ENCODE assay signal across 11 cellular contexts in the genomic region with DNA sequence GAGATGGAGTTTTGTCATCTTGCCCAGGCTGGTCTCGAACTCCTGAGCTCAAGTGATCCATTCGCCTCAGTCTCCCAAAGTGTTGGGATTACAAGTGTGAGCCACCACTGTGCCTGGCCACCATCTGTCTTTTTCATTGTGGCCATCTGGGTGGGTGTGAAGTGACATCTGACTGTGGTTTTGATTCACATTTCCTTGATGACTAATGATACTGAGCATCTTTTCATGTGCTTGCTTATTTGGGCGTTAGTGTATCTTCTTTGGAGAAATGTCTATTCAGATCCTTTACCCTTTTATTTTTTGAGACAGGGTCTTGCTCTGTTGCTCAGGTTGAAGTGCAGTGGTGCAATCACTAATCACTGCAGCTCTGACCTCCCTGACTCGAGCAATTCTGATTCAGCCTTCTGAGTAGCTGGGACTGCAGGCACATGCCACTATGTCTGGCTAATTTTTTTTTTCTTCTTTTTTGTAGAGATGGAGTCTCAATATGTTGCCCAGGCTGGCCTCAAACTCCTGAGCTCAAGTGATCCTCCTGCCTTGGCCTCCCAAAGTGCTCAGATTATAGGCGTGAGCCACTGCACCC. TPM values are rescaled to one million over a fixed set of nuclear protein-coding genes. Genes with fewer than 3 reads are reported as not detected.
DNase-seq lines count a peak whose midpoint lies in the region; TF ChIP-seq lines count a peak whose summit lies in the region.
"Had no signal": no experiment of that assay in that cellular context is flagged by ENCODE, and none has a peak within 500 bp of the region (broad histone marks: within the 10 kb centered on the region; RNA-seq: fewer than 3 reads in every experiment).

No MANE protein-coding gene starts in this region.

- no peak for TF ChIP-seq CTCF in astrocyte of the spinal cord (IDR thresholded peaks at IDR 0.05; ENCODE audit: low read depth, low read length)
- no peak for TF ChIP-seq CTCF in OCI-LY7 (conservative IDR thresholded peaks at IDR 0.05; ENCODE audit: low read length)

- intact Hi-C loops in OCI-LY7 (cut with micrococcal nuclease; ENCODE audit: unreplicated experiment), result no loop called here

- H2AFZ ChIP-seq in OCI-LY7 (ENCODE audit: low read length), result no peak overlapping the region

- no peaks in the 10 kb centered on the region for H3K9me2 ChIP-seq in OCI-LY7 (ENCODE audit: insufficient read depth, low read length)

- no peaks in the 10 kb centered on the region for H3K4me1 ChIP-seq in OCI-LY7 (ENCODE audit: insufficient read depth, low read length, poor library complexity, severe bottlenecking)

- peaks cover under 1% of the 10 kb centered on the region; the same call in 1 of the 2 replicates for H3K36me3 ChIP-seq in OCI-LY7 (ENCODE audit: insufficient read depth, low read length)

- in situ Hi-C loops in astrocyte of the spinal cord (cut with HindIII; ENCODE audit: low sequenced_read_pairs), result no loop called here

- no peaks in the 10 kb centered on the region for H3K79me2 ChIP-seq in OCI-LY7 (ENCODE audit: insufficient read depth, low read depth, low read length)

- POLR2A ChIA-PET in OCI-LY7 (lab: Charles Lee), result interaction anchor here (0.9 kb wide), 1 partner anchor 11 kb away, joined by 3 read pairs; no protein-coding TSS in a partner anchor

- H3K27ac ChIP-seq in OCI-LY7 (ENCODE audit: low read depth, low read length, poor library complexity, severe bottlenecking), result no peak overlapping the region

- no peaks in the 10 kb centered on the region for H3K9me3 ChIP-seq in OCI-LY7 (ENCODE audit: low read length)

- no peak overlapping the region for H3K4me2 ChIP-seq in OCI-LY7 (ENCODE audit: low read length)

- H3K4me3 ChIP-seq in astrocyte of the spinal cord (ENCODE audit: low read depth, low read length) (no peak overlapping the region), skeletal muscle cell (ENCODE audit: low read depth, low read length) (no peak overlapping the region), OCI-LY7 (ENCODE audit: low read depth, low read length, poor library complexity, severe bottlenecking) (no peak overlapping the region)

- DNase-seq in activated T-cell treated with anti-CD3 and anti-CD28 coated beads for 24 hours (ENCODE audit: low read depth) (peak; percentile 10), NCI-H1694 treated with DMSO at 0.1 percent for 48 hours (lab: John Stamatoyannopoulos, UW) (peak; percentile 49), astrocyte of the spinal cord (ENCODE audit: low read depth, low spot score) (peak; percentile 33), skeletal muscle cell (ENCODE audit: low read depth) (peak; percentile 25), OCI-LY7 (ENCODE audit: low spot score) (no peak), cerebellar nuclear complex (lab: John Stamatoyannopoulos, UW) (no peak)
- no peak for DNase-seq in activated T-cell treated with anti-CD3 and anti-CD28 coated beads, Interleukin-2, amount 50 U/mL, for 1 hour
- no peak for DNase-seq in effector CD8-positive, alpha-beta T cell (lab: John Stamatoyannopoulos, UW)
- DNase-seq: activated CD4-positive, alpha-beta T cell treated with anti-CD3 and anti-CD28 coated beads, Interleukin-2, amount 10 ng/mL, durations not matched to agents 7 days and 5 days; central memory CD4-positive, alpha-beta T cell; NCI-H2081 treated with DMSO at 0.1 percent for 48 hours had no signal

- H4K20me1 ChIP-seq in OCI-LY7 (ENCODE audit: insufficient read depth, low read length), result no peaks in the 10 kb centered on the region

- CTCF ChIA-PET in OCI-LY7 (lab: Charles Lee; ENCODE audit: unreplicated experiment), result no interaction called here

- BruUV-seq in OCI-LY7 (replicated peaks; lab: Mats Ljungman, UMichigan), result no TSS peak

RNA-seq across cellular contexts. Expression of gene ERN1, which starts 54.0 kb away (rescaled TPM):
- total RNA-seq in OCI-LY7 (2014; rRNA removed; shearing (Covaris generic)), result 14.7 and 22.0 TPM in 2 replicates
- 65.6 and 70.3 TPM in 2 replicates for total RNA-seq in OCI-LY7 (2022)

Comparison
In these comparisons a context has a peak if more than half of its experiments do, and no peak if none do; other contexts are left out.
1. DNase-seq: peak in activated T-cell treated with anti-CD3 and anti-CD28 coated beads for 24 hours (single experiment), NCI-H1694 treated with DMSO at 0.1 percent for 48 hours (single experiment), astrocyte of the spinal cord (single experiment) and skeletal muscle cell (single experiment); none in activated T-cell treated with anti-CD3 and anti-CD28 coated beads, Interleukin-2, amount 50 U/mL, for 1 hour (single experiment), effector CD8-positive, alpha-beta T cell (single experiment), OCI-LY7 (single experiment) and cerebellar nuclear complex (0 of 2).